ENCODE assay signal across 1 cellular context in the genomic region with DNA sequence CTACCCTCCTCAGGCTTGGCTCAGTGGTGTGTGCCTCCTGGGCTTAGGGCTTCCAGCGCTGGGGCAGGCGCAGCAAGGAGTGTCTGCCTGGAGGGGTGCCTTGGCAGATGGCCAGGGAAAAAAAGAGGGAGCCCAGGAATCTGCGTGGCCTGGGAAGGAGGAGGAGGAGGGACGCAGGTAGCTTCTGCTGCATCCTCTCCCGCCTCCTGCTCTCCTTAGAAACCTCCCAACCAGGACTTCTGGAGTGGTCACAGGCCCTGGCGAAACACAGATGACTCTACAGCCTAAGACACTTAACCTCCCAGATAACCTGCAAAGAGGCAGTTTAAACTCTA.
TF ChIP-seq lines count a peak whose summit lies in the region.

No MANE protein-coding gene starts in this region.

TF ChIP-seq in H1, 55 proteins besides CTCF, POLR2A, EP300 and RAD21:
- TF ChIP-seq RXRA (IDR thresholded peaks at IDR 0.05; ENCODE audit: insufficient read depth, low read depth, low read length) (no peak), SP2 (IDR thresholded peaks at IDR 0.05; ENCODE audit: low read length) (no peak), CEBPB (IDR thresholded peaks at IDR 0.05; ENCODE audit: low read depth, low read length) (no peak), HDAC6 (IDR thresholded peaks at IDR 0.05; ENCODE audit: low read depth, low read length) (no peak), SIRT6 (IDR thresholded peaks at IDR 0.05; ENCODE audit: low read length) (no peak), CBX5 (IDR thresholded peaks at IDR 0.05; ENCODE audit: low read depth, low read length) (no peak), CHD1 (IDR thresholded peaks at IDR 0.05; ENCODE audit: low read depth, low read length) (no peak), SIX5 (IDR thresholded peaks at IDR 0.05; ENCODE audit: low read depth, low read length) (no peak), GTF2F1 (IDR thresholded peaks at IDR 0.05; ENCODE audit: borderline replicate concordance, low read depth, low read length) (no peak), KDM1A (IDR thresholded peaks at IDR 0.05; ENCODE audit: borderline replicate concordance, low read length) (no peak), NRF1 (IDR thresholded peaks at IDR 0.05; ENCODE audit: low read depth, low read length) (no peak), SP1 (IDR thresholded peaks at IDR 0.05; ENCODE audit: low read depth, low read length) (no peak), SUZ12 (IDR thresholded peaks at IDR 0.05; ENCODE audit: low read length) (no peak), SP4 (IDR thresholded peaks at IDR 0.05; ENCODE audit: low read length) (no peak), TCF12 (IDR thresholded peaks at IDR 0.05; ENCODE audit: low read depth, low read length) (no peak)
- TF ChIP-seq, protein P1, sequence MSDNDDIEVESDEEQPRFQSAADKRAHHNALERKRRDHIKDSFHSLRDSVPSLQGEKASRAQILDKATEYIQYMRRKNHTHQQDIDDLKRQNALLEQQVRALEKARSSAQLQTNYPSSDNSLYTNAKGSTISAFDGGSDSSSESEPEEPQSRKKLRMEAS (IDR thresholded peaks at IDR 0.05), result no peak
- TF ChIP-seq, protein P2, sequence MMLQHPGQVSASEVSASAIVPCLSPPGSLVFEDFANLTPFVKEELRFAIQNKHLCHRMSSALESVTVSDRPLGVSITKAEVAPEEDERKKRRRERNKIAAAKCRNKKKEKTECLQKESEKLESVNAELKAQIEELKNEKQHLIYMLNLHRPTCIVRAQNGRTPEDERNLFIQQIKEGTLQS (IDR thresholded peaks at IDR 0.05; ENCODE audit: insufficient read depth, low read depth, low read length), result no peak
- TF ChIP-seq, protein P3, sequence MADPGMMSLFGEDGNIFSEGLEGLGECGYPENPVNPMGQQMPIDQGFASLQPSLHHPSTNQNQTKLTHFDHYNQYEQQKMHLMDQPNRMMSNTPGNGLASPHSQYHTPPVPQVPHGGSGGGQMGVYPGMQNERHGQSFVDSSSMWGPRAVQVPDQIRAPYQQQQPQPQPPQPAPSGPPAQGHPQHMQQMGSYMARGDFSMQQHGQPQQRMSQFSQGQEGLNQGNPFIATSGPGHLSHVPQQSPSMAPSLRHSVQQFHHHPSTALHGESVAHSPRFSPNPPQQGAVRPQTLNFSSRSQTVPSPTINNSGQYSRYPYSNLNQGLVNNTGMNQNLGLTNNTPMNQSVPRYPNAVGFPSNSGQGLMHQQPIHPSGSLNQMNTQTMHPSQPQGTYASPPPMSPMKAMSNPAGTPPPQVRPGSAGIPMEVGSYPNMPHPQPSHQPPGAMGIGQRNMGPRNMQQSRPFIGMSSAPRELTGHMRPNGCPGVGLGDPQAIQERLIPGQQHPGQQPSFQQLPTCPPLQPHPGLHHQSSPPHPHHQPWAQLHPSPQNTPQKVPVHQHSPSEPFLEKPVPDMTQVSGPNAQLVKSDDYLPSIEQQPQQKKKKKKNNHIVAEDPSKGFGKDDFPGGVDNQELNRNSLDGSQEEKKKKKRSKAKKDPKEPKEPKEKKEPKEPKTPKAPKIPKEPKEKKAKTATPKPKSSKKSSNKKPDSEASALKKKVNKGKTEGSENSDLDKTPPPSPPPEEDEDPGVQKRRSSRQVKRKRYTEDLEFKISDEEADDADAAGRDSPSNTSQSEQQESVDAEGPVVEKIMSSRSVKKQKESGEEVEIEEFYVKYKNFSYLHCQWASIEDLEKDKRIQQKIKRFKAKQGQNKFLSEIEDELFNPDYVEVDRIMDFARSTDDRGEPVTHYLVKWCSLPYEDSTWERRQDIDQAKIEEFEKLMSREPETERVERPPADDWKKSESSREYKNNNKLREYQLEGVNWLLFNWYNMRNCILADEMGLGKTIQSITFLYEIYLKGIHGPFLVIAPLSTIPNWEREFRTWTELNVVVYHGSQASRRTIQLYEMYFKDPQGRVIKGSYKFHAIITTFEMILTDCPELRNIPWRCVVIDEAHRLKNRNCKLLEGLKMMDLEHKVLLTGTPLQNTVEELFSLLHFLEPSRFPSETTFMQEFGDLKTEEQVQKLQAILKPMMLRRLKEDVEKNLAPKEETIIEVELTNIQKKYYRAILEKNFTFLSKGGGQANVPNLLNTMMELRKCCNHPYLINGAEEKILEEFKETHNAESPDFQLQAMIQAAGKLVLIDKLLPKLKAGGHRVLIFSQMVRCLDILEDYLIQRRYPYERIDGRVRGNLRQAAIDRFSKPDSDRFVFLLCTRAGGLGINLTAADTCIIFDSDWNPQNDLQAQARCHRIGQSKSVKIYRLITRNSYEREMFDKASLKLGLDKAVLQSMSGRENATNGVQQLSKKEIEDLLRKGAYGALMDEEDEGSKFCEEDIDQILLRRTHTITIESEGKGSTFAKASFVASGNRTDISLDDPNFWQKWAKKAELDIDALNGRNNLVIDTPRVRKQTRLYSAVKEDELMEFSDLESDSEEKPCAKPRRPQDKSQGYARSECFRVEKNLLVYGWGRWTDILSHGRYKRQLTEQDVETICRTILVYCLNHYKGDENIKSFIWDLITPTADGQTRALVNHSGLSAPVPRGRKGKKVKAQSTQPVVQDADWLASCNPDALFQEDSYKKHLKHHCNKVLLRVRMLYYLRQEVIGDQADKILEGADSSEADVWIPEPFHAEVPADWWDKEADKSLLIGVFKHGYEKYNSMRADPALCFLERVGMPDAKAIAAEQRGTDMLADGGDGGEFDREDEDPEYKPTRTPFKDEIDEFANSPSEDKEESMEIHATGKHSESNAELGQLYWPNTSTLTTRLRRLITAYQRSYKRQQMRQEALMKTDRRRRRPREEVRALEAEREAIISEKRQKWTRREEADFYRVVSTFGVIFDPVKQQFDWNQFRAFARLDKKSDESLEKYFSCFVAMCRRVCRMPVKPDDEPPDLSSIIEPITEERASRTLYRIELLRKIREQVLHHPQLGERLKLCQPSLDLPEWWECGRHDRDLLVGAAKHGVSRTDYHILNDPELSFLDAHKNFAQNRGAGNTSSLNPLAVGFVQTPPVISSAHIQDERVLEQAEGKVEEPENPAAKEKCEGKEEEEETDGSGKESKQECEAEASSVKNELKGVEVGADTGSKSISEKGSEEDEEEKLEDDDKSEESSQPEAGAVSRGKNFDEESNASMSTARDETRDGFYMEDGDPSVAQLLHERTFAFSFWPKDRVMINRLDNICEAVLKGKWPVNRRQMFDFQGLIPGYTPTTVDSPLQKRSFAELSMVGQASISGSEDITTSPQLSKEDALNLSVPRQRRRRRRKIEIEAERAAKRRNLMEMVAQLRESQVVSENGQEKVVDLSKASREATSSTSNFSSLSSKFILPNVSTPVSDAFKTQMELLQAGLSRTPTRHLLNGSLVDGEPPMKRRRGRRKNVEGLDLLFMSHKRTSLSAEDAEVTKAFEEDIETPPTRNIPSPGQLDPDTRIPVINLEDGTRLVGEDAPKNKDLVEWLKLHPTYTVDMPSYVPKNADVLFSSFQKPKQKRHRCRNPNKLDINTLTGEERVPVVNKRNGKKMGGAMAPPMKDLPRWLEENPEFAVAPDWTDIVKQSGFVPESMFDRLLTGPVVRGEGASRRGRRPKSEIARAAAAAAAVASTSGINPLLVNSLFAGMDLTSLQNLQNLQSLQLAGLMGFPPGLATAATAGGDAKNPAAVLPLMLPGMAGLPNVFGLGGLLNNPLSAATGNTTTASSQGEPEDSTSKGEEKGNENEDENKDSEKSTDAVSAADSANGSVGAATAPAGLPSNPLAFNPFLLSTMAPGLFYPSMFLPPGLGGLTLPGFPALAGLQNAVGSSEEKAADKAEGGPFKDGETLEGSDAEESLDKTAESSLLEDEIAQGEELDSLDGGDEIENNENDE (IDR thresholded peaks at IDR 0.05; ENCODE audit: insufficient replicate concordance, low read length), result no peak
